Comparison of ENCODE assay signal across 1 cellular context in genomic region chr6:68559716-68560115, GRCh38.
TF ChIP-seq lines count a peak whose summit lies in the region.

No MANE protein-coding gene starts in this region.

TF ChIP-seq in GM23338, 12 proteins besides CTCF, POLR2A, EP300 and RAD21 (continued from another document):
- no peak for TF ChIP-seq REST (IDR thresholded peaks at IDR 0.05; ENCODE audit: unreplicated experiment)
- TF ChIP-seq ZNF462 (CRISPR knock-in tag; IDR thresholded peaks at IDR 0.05), result no peak
- no peak for TF ChIP-seq JUNB (IDR thresholded peaks at IDR 0.05; ENCODE audit: unreplicated experiment)
- TF ChIP-seq ZNF331 (CRISPR knock-in tag; IDR thresholded peaks at IDR 0.05; ENCODE audit: low read depth), result no peak
- no peak for TF ChIP-seq EZH2 (IDR thresholded peaks at IDR 0.05; ENCODE audit: low read depth, unreplicated experiment)
- no peak for TF ChIP-seq ZNF114 (CRISPR knock-in tag; IDR thresholded peaks at IDR 0.05)
